In the genomic region with DNA sequence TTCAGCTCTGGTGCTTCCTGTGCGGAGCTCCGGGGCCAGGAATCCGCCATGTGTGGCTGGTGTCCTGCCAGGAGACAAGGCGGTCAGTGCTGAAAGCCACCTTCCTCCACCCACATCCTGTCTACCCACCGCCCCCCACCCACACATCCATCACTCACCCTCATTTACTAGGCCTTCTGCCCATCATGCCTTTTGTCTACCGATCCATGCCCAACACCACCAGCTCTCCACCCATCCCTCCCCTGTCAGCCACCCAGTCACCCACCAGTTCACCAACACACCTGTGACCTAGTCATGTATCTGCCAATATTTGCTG, we compare ENCODE assay signal across 25 cellular contexts.
"Had no signal": no experiment of that assay in that cellular context is flagged by ENCODE, and none has a peak within 500 bp of the region (broad histone marks: within the 10 kb centered on the region; RNA-seq: fewer than 3 reads in every experiment).

No MANE protein-coding gene starts in this region.

- H3K36me3 ChIP-seq: brain microvascular endothelial cell had no signal

- H3K4me3 Mint-ChIP-seq: activated CD4-positive, alpha-beta memory T cell treated with anti-CD3 and anti-CD28 coated beads for 36 hours; activated CD4-positive, alpha-beta T cell treated with anti-CD3 and anti-CD28 coated beads for 36 hours; activated CD4-positive, alpha-beta T cell treated with anti-CD3 and anti-CD28 coated beads, Interleukin-2, amount 10 ng/mL, durations not matched to agents 24 days and 14 days; activated CD8-positive, alpha-beta T cell treated with anti-CD3 and anti-CD28 coated beads, Interleukin-2, amount 10 ng/mL, durations not matched to agents 7 days and 5 days; activated naive CD4-positive, alpha-beta T cell treated with anti-CD3 and anti-CD28 coated beads, Interleukin-2, amount 10 ng/mL, durations not matched to agents 7 days and 5 days; activated naive CD8-positive, alpha-beta T cell treated with anti-CD3 and anti-CD28 coated beads, Interleukin-2, amount 10 ng/mL, durations not matched to agents 7 days and 5 days; activated T-cell treated with anti-CD3 and anti-CD28 coated beads, Interleukin-2, amount 50 U/mL, for 24 hours; activated T-cell treated with anti-CD3 and anti-CD28 coated beads, Interleukin-2, amount 50 U/mL, for 72 hours; central memory CD8-positive, alpha-beta T cell; dendritic cell treated with granulocyte-macrophage colony-stimulating factor and Interleukin-4, amounts not matched to agents 40 ng/mL and 50 ng/mL, for 4 days; endodermal cell had no signal

- DNase-seq: activated CD4-positive, alpha-beta memory T cell treated with anti-CD3 and anti-CD28 coated beads for 36 hours; activated CD4-positive, alpha-beta T cell treated with anti-CD3 and anti-CD28 coated beads for 36 hours; activated CD4-positive, alpha-beta T cell treated with anti-CD3 and anti-CD28 coated beads, Interleukin-2, amount 10 ng/mL, durations not matched to agents 24 days and 14 days; activated CD4-positive, CD25-positive, alpha-beta regulatory T cell; activated CD4-positive, CD25-positive, alpha-beta regulatory T cell treated with anti-CD3 and anti-CD28 coated beads, Interleukin-2, amount 50 U/mL, for 72 hours; activated CD8-positive, alpha-beta memory T cell treated with anti-CD3 and anti-CD28 coated beads, Interleukin-2, amount 50 U/mL, for 48 hours; activated CD8-positive, alpha-beta T cell treated with anti-CD3 and anti-CD28 coated beads, Interleukin-2, amount 10 ng/mL, durations not matched to agents 7 days and 5 days; activated gamma-delta T cell; activated naive CD4-positive, alpha-beta T cell; activated naive CD4-positive, alpha-beta T cell treated with anti-CD3 and anti-CD28 coated beads, Interleukin-2, amount 10 ng/mL, durations not matched to agents 7 days and 5 days; activated naive CD8-positive, alpha-beta T cell treated with anti-CD3 and anti-CD28 coated beads, Interleukin-2, amount 10 ng/mL, durations not matched to agents 7 days and 5 days; activated T-cell treated with anti-CD3 and anti-CD28 coated beads for 4 hours; activated T-cell treated with anti-CD3 and anti-CD28 coated beads, Interleukin-2, amount 50 U/mL, for 24 hours; activated T-cell treated with anti-CD3 and anti-CD28 coated beads, Interleukin-2, amount 50 U/mL, for 72 hours; brain microvascular endothelial cell; dorsolateral prefrontal cortex; effector memory CD4-positive, alpha-beta T cell; endodermal cell; foreskin fibroblast; T-helper 2 cell had no signal

- H3K27me3 ChIP-seq: brain microvascular endothelial cell, dorsolateral prefrontal cortex had no signal

- H3K4me1 Mint-ChIP-seq: activated CD4-positive, alpha-beta T cell treated with anti-CD3 and anti-CD28 coated beads for 36 hours; activated CD4-positive, alpha-beta T cell treated with anti-CD3 and anti-CD28 coated beads, Interleukin-2, amount 10 ng/mL, durations not matched to agents 24 days and 14 days; activated naive CD4-positive, alpha-beta T cell treated with anti-CD3 and anti-CD28 coated beads, Interleukin-2, amount 10 ng/mL, durations not matched to agents 7 days and 5 days; activated naive CD8-positive, alpha-beta T cell treated with anti-CD3 and anti-CD28 coated beads, Interleukin-2, amount 10 ng/mL, durations not matched to agents 7 days and 5 days; central memory CD8-positive, alpha-beta T cell; endodermal cell had no signal

- H3K9me3 Mint-ChIP-seq: activated CD4-positive, alpha-beta memory T cell treated with anti-CD3 and anti-CD28 coated beads for 36 hours; activated CD4-positive, alpha-beta T cell treated with anti-CD3 and anti-CD28 coated beads, Interleukin-2, amount 10 ng/mL, durations not matched to agents 24 days and 14 days; activated naive CD4-positive, alpha-beta T cell treated with anti-CD3 and anti-CD28 coated beads, Interleukin-2, amount 10 ng/mL, durations not matched to agents 7 days and 5 days; activated naive CD4-positive, alpha-beta T cell treated with anti-CD3 and anti-CD28 coated beads, Interleukin-2, amount 50 U/mL, for 72 hours; activated naive CD8-positive, alpha-beta T cell treated with anti-CD3 and anti-CD28 coated beads, Interleukin-2, amount 10 ng/mL, durations not matched to agents 7 days and 5 days; activated T-cell treated with anti-CD3 and anti-CD28 coated beads, Interleukin-2, amount 50 U/mL, for 72 hours; central memory CD8-positive, alpha-beta T cell; dendritic cell treated with granulocyte-macrophage colony-stimulating factor and Interleukin-4, amounts not matched to agents 40 ng/mL and 50 ng/mL, for 4 days; endodermal cell had no signal

- H3K27ac ChIP-seq: brain microvascular endothelial cell, dorsolateral prefrontal cortex had no signal

- H3K27ac Mint-ChIP-seq: activated CD4-positive, alpha-beta memory T cell treated with anti-CD3 and anti-CD28 coated beads for 36 hours; activated CD4-positive, alpha-beta T cell treated with anti-CD3 and anti-CD28 coated beads for 36 hours; activated CD4-positive, alpha-beta T cell treated with anti-CD3 and anti-CD28 coated beads, Interleukin-2, amount 10 ng/mL, durations not matched to agents 24 days and 14 days; activated CD8-positive, alpha-beta T cell treated with anti-CD3 and anti-CD28 coated beads, Interleukin-2, amount 10 ng/mL, durations not matched to agents 7 days and 5 days; activated naive CD4-positive, alpha-beta T cell treated with anti-CD3 and anti-CD28 coated beads, Interleukin-2, amount 10 ng/mL, durations not matched to agents 7 days and 5 days; activated naive CD4-positive, alpha-beta T cell treated with anti-CD3 and anti-CD28 coated beads, Interleukin-2, amount 50 U/mL, for 72 hours; activated naive CD8-positive, alpha-beta T cell treated with anti-CD3 and anti-CD28 coated beads, Interleukin-2, amount 10 ng/mL, durations not matched to agents 7 days and 5 days; activated T-cell treated with anti-CD3 and anti-CD28 coated beads, Interleukin-2, amount 50 U/mL, for 24 hours; activated T-cell treated with anti-CD3 and anti-CD28 coated beads, Interleukin-2, amount 50 U/mL, for 72 hours; dendritic cell treated with granulocyte-macrophage colony-stimulating factor and Interleukin-4, amounts not matched to agents 40 ng/mL and 50 ng/mL, for 4 days; endodermal cell had no signal

- ATAC-seq: activated CD4-positive, alpha-beta T cell treated with anti-CD3 and anti-CD28 coated beads for 36 hours; activated CD8-positive, alpha-beta T cell treated with anti-CD3 and anti-CD28 coated beads, Interleukin-2, amount 10 ng/mL, durations not matched to agents 7 days and 5 days; activated naive CD4-positive, alpha-beta T cell treated with anti-CD3 and anti-CD28 coated beads, Interleukin-2, amount 50 U/mL, for 72 hours; activated T-cell treated with anti-CD3 and anti-CD28 coated beads, Interleukin-2, amount 50 U/mL, for 72 hours; esophagus mucosa had no signal

- H3K4me3 ChIP-seq: coronary artery, dorsolateral prefrontal cortex had no signal

- H3K27me3 Mint-ChIP-seq: activated CD4-positive, alpha-beta T cell treated with anti-CD3 and anti-CD28 coated beads, Interleukin-2, amount 10 ng/mL, durations not matched to agents 24 days and 14 days; activated naive CD4-positive, alpha-beta T cell treated with anti-CD3 and anti-CD28 coated beads, Interleukin-2, amount 10 ng/mL, durations not matched to agents 7 days and 5 days; activated naive CD8-positive, alpha-beta T cell treated with anti-CD3 and anti-CD28 coated beads, Interleukin-2, amount 10 ng/mL, durations not matched to agents 7 days and 5 days; dendritic cell treated with granulocyte-macrophage colony-stimulating factor and Interleukin-4, amounts not matched to agents 40 ng/mL and 50 ng/mL, for 4 days had no signal
